ENCODE assay signal across 1 cellular context in the genomic region with DNA sequence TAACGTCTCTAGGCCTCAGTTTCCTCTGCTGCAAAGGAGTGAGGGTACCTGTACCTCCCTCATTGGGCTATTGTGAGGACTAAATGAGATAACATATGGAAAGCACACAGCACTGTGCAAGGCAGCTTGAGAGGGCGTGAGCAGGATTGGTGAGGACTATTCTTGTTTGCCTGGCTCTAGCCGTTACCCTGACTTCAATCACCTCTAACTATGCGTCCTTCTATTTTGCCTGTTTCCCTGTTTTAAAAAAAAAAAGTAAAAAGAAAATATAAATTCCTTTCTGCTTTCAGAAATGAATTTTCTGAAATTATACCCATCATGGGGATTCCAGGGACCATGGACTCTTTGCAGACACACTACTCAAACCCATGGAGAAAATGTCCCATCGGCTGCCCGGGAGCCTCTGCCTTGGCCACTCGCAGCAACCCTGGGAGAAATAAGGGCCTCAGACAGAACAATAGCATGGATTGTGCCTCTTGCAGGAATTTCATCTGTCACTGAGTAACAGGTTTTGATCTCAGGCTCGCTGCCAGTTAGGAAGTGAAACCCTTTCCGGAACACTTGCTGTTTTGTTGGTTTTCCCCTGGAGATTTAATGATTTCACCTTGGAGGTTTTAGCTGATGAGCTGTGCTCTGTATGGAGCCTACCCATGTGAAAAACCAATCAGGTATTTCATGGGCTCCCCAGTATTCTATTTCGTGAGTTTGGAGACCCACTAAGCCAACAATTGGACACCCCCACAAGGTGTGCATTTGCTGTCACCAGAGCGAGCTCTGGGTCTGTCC.
TF ChIP-seq lines count a peak whose summit lies in the region.

No MANE protein-coding gene starts in this region.

TF ChIP-seq in HepG2, 621 proteins besides CTCF, POLR2A, EP300 and RAD21 (continued from another document and continues in another):
- peak; percentile 42; the same call in 1 of the 2 replicates for TF ChIP-seq ZNF503 (CRISPR knock-in tag; IDR thresholded peaks at IDR 0.05)
- TF ChIP-seq, protein P1, sequence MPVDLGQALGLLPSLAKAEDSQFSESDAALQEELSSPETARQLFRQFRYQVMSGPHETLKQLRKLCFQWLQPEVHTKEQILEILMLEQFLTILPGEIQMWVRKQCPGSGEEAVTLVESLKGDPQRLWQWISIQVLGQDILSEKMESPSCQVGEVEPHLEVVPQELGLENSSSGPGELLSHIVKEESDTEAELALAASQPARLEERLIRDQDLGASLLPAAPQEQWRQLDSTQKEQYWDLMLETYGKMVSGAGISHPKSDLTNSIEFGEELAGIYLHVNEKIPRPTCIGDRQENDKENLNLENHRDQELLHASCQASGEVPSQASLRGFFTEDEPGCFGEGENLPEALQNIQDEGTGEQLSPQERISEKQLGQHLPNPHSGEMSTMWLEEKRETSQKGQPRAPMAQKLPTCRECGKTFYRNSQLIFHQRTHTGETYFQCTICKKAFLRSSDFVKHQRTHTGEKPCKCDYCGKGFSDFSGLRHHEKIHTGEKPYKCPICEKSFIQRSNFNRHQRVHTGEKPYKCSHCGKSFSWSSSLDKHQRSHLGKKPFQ (CRISPR knock-in tag; IDR thresholded peaks at IDR 0.05; ENCODE audit: insufficient replicate concordance) = peak; percentile 40
- TF ChIP-seq ZFP36L1 (CRISPR knock-in tag; IDR thresholded peaks at IDR 0.05) = no peak
- TF ChIP-seq, protein P2, sequence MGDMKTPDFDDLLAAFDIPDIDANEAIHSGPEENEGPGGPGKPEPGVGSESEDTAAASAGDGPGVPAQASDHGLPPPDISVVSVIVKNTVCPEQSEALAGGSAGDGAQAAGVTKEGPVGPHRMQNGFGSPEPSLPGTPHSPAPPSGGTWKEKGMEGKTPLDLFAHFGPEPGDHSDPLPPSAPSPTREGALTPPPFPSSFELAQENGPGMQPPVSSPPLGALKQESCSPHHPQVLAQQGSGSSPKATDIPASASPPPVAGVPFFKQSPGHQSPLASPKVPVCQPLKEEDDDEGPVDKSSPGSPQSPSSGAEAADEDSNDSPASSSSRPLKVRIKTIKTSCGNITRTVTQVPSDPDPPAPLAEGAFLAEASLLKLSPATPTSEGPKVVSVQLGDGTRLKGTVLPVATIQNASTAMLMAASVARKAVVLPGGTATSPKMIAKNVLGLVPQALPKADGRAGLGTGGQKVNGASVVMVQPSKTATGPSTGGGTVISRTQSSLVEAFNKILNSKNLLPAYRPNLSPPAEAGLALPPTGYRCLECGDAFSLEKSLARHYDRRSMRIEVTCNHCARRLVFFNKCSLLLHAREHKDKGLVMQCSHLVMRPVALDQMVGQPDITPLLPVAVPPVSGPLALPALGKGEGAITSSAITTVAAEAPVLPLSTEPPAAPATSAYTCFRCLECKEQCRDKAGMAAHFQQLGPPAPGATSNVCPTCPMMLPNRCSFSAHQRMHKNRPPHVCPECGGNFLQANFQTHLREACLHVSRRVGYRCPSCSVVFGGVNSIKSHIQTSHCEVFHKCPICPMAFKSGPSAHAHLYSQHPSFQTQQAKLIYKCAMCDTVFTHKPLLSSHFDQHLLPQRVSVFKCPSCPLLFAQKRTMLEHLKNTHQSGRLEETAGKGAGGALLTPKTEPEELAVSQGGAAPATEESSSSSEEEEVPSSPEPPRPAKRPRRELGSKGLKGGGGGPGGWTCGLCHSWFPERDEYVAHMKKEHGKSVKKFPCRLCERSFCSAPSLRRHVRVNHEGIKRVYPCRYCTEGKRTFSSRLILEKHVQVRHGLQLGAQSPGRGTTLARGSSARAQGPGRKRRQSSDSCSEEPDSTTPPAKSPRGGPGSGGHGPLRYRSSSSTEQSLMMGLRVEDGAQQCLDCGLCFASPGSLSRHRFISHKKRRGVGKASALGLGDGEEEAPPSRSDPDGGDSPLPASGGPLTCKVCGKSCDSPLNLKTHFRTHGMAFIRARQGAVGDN (CRISPR knock-in tag; IDR thresholded peaks at IDR 0.05) = no peak
- TF ChIP-seq, protein P3, sequence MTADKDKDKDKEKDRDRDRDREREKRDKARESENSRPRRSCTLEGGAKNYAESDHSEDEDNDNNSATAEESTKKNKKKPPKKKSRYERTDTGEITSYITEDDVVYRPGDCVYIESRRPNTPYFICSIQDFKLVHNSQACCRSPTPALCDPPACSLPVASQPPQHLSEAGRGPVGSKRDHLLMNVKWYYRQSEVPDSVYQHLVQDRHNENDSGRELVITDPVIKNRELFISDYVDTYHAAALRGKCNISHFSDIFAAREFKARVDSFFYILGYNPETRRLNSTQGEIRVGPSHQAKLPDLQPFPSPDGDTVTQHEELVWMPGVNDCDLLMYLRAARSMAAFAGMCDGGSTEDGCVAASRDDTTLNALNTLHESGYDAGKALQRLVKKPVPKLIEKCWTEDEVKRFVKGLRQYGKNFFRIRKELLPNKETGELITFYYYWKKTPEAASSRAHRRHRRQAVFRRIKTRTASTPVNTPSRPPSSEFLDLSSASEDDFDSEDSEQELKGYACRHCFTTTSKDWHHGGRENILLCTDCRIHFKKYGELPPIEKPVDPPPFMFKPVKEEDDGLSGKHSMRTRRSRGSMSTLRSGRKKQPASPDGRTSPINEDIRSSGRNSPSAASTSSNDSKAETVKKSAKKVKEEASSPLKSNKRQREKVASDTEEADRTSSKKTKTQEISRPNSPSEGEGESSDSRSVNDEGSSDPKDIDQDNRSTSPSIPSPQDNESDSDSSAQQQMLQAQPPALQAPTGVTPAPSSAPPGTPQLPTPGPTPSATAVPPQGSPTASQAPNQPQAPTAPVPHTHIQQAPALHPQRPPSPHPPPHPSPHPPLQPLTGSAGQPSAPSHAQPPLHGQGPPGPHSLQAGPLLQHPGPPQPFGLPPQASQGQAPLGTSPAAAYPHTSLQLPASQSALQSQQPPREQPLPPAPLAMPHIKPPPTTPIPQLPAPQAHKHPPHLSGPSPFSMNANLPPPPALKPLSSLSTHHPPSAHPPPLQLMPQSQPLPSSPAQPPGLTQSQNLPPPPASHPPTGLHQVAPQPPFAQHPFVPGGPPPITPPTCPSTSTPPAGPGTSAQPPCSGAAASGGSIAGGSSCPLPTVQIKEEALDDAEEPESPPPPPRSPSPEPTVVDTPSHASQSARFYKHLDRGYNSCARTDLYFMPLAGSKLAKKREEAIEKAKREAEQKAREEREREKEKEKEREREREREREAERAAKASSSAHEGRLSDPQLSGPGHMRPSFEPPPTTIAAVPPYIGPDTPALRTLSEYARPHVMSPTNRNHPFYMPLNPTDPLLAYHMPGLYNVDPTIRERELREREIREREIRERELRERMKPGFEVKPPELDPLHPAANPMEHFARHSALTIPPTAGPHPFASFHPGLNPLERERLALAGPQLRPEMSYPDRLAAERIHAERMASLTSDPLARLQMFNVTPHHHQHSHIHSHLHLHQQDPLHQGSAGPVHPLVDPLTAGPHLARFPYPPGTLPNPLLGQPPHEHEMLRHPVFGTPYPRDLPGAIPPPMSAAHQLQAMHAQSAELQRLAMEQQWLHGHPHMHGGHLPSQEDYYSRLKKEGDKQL (CRISPR knock-in tag; IDR thresholded peaks at IDR 0.05; ENCODE audit: low read depth) = peak; percentile 49; the same call in 1 of the 2 replicates
- peak; percentile 97 for TF ChIP-seq ETV5 (CRISPR knock-in tag; IDR thresholded peaks at IDR 0.05; ENCODE audit: borderline replicate concordance)
- TF ChIP-seq HDAC2 (CRISPR knock-in tag; IDR thresholded peaks at IDR 0.05) = peak; percentile 71
- TF ChIP-seq MIXL1 (CRISPR knock-in tag; IDR thresholded peaks at IDR 0.05) = peak; percentile 42; the same call in 1 of the 2 replicates
- TF ChIP-seq CCDC6 (CRISPR knock-in tag; IDR thresholded peaks at IDR 0.05) = no peak
- no peak for TF ChIP-seq ZNF616 (CRISPR knock-in tag; IDR thresholded peaks at IDR 0.05; ENCODE audit: low read depth)
- 0 out of 2 replicates have a peak, but pooled peaks have one; percentile 53 for TF ChIP-seq GATA4 (IDR thresholded peaks at IDR 0.05; ENCODE audit: borderline replicate concordance, low read depth)
- TF ChIP-seq ZKSCAN8 (CRISPR knock-in tag; IDR thresholded peaks at IDR 0.05; ENCODE audit: borderline replicate concordance) = peak; percentile 61; the same call in 1 of the 2 replicates
- TF ChIP-seq FOXA3 (CRISPR knock-in tag; IDR thresholded peaks at IDR 0.05) = peak; percentile 78
- TF ChIP-seq, protein P4, sequence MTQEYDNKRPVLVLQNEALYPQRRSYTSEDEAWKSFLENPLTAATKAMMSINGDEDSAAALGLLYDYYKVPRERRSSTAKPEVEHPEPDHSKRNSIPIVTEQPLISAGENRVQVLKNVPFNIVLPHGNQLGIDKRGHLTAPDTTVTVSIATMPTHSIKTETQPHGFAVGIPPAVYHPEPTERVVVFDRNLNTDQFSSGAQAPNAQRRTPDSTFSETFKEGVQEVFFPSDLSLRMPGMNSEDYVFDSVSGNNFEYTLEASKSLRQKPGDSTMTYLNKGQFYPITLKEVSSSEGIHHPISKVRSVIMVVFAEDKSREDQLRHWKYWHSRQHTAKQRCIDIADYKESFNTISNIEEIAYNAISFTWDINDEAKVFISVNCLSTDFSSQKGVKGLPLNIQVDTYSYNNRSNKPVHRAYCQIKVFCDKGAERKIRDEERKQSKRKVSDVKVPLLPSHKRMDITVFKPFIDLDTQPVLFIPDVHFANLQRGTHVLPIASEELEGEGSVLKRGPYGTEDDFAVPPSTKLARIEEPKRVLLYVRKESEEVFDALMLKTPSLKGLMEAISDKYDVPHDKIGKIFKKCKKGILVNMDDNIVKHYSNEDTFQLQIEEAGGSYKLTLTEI (CRISPR knock-in tag; conservative IDR thresholded peaks at IDR 0.05) = no peak
- TF ChIP-seq DMAP1 (CRISPR knock-in tag; IDR thresholded peaks at IDR 0.05) = no peak
- peak; percentile 73; the same call in 1 of the 2 replicates for TF ChIP-seq ZNF792 (CRISPR knock-in tag; IDR thresholded peaks at IDR 0.05)
- 0 out of 2 replicates have a peak, but pooled peaks have one; percentile 37 for TF ChIP-seq PAF1 (CRISPR knock-in tag; IDR thresholded peaks at IDR 0.05)
- TF ChIP-seq ZNF44 (CRISPR knock-in tag; IDR thresholded peaks at IDR 0.05) = 0 out of 2 replicates have a peak, but pooled peaks have one; percentile 46
- 0 out of 2 replicates have a peak, but pooled peaks have one; percentile 54 for TF ChIP-seq KDM6A (CRISPR knock-in tag; IDR thresholded peaks at IDR 0.05; ENCODE audit: low read depth)
- TF ChIP-seq CBX5 (CRISPR knock-in tag; IDR thresholded peaks at IDR 0.05; ENCODE audit: borderline replicate concordance) = no peak
- TF ChIP-seq AHDC1 (CRISPR knock-in tag; IDR thresholded peaks at IDR 0.05; ENCODE audit: borderline replicate concordance) = peak; percentile 83; the same call in 1 of the 2 replicates
- TF ChIP-seq PRPF4 (IDR thresholded peaks at IDR 0.05; ENCODE audit: low read depth, low read length, poor library complexity, severe bottlenecking) = peak; percentile 43
- no peak for TF ChIP-seq ZNF800 (CRISPR knock-in tag; IDR thresholded peaks at IDR 0.05)
- TF ChIP-seq ZNF75D (CRISPR knock-in tag; IDR thresholded peaks at IDR 0.05; ENCODE audit: borderline replicate concordance) = no peak
- peak; percentile 71 for TF ChIP-seq CEBPG (CRISPR knock-in tag; IDR thresholded peaks at IDR 0.05)
- TF ChIP-seq ESRRA (CRISPR knock-in tag; IDR thresholded peaks at IDR 0.05; ENCODE audit: low read depth) = no peak
